Comparison of ENCODE assay signal across 1 cellular context in genomic region chr21:15742052-15742451, GRCh38.
TF ChIP-seq lines count a peak whose summit lies in the region.

No MANE protein-coding gene starts in this region.

TF ChIP-seq in WTC11, 78 proteins besides CTCF, POLR2A, EP300 and RAD21 (continued from another document):
- TF ChIP-seq JUN (CRISPR knock-in tag; IDR thresholded peaks at IDR 0.05) (no peak), FOXP4 (CRISPR knock-in tag; IDR thresholded peaks at IDR 0.05) (no peak), OVOL2 (CRISPR knock-in tag; IDR thresholded peaks at IDR 0.05; ENCODE audit: borderline replicate concordance) (no peak), TP53 (CRISPR knock-in tag; IDR thresholded peaks at IDR 0.05) (no peak)
